In genomic region chr18:44935455-44935854, GRCh38 we compare ENCODE assay signal across 24 cellular contexts.
"Had no signal": no experiment of that assay in that cellular context is flagged by ENCODE, and none has a peak within 500 bp of the region (broad histone marks: within the 10 kb centered on the region; RNA-seq: fewer than 3 reads in every experiment).

No MANE protein-coding gene starts in this region.

- H3K4me3 ChIP-seq: lower lobe of right lung, prostate gland, sigmoid colon, spleen, thoracic aorta, transverse colon, upper lobe of right lung, uterus had no signal

- ATAC-seq: effector memory CD8-positive, alpha-beta T cell; left colon; left ventricle myocardium superior; lower lobe of right lung; natural killer cell; right cardiac atrium; stimulated activated memory B cell treated with anti-CD40 and anti-IgM and Interleukin-4, amounts not matched to agents 10 μg/mL and 1 μg/mL and 100 μg/mL, for 72 hours; upper lobe of right lung had no signal

- H3K9me3 ChIP-seq: lower lobe of right lung, prostate gland had no signal

- H3K36me3 ChIP-seq: lower lobe of right lung, prostate gland, sigmoid colon, spleen, thoracic aorta, transverse colon, upper lobe of right lung, uterus had no signal

- H3K27me3 ChIP-seq: sigmoid colon, transverse colon, upper lobe of right lung, uterus had no signal

- H3K27me3 Mint-ChIP-seq: stimulated activated memory B cell treated with anti-CD40 and anti-IgM and Interleukin-4, amounts not matched to agents 10 μg/mL and 1 μg/mL and 100 μg/mL, for 72 hours; stimulated activated naive CD8-positive, alpha-beta T cell treated with anti-CD3 and anti-CD28 coated beads, Interleukin-15, Interleukin-2, amounts not matched to agents 100 ng/mL and 50 ng/mL, for 24 hours had no signal

- H3K4me3 Mint-ChIP-seq: effector memory CD8-positive, alpha-beta T cell; immature natural killer cell; natural killer cell; stimulated activated memory B cell treated with anti-CD40 and anti-IgM and Interleukin-4, amounts not matched to agents 10 μg/mL and 1 μg/mL and 100 μg/mL, for 72 hours; stimulated activated naive CD8-positive, alpha-beta T cell treated with anti-CD3 and anti-CD28 coated beads, Interleukin-15, Interleukin-2, amounts not matched to agents 100 ng/mL and 50 ng/mL, for 24 hours had no signal

- H3K27ac ChIP-seq: lower lobe of right lung, prostate gland, spleen, thoracic aorta, transverse colon, upper lobe of right lung, uterus had no signal

- DNase-seq: cortex of kidney; effector memory CD8-positive, alpha-beta T cell; hypothalamus; immature natural killer cell; islet precursor cell; kidney glomerular epithelial cell; left colon; left ventricle myocardium superior; lower lobe of right lung; natural killer cell; nucleus accumbens; right cardiac atrium; sigmoid colon; spleen; stimulated activated CD4-positive, alpha-beta T cell treated with anti-CD3 and anti-CD28 coated beads, Interleukin-4, amount 100 ng/mL, for 4 hours; transverse colon; upper lobe of right lung; uterus had no signal

- H3K27ac Mint-ChIP-seq: effector memory CD8-positive, alpha-beta T cell; natural killer cell; stimulated activated memory B cell treated with anti-CD40 and anti-IgM and Interleukin-4, amounts not matched to agents 10 μg/mL and 1 μg/mL and 100 μg/mL, for 72 hours; stimulated activated naive CD8-positive, alpha-beta T cell treated with anti-CD3 and anti-CD28 coated beads, Interleukin-15, Interleukin-2, amounts not matched to agents 100 ng/mL and 50 ng/mL, for 24 hours had no signal

- H3K36me3 Mint-ChIP-seq: natural killer cell had no signal

- FAIRE-seq: endometrium, frontal cortex had no signal

- H3K4me1 ChIP-seq: lower lobe of right lung, prostate gland, upper lobe of right lung, uterus had no signal
